24 cellular contexts compared by ENCODE assay signal in genomic region chr5:112205840-112206239, GRCh38.
DNase-seq lines count a peak whose midpoint lies in the region; ATAC-seq, FAIRE-seq and TF ChIP-seq lines count a peak whose summit lies in the region.
"Had no signal": no experiment of that assay in that cellular context is flagged by ENCODE, and none has a peak within 500 bp of the region (broad histone marks: within the 10 kb centered on the region; RNA-seq: fewer than 3 reads in every experiment).

No MANE protein-coding gene starts in this region.

- no peak overlapping the region for H2AFZ ChIP-seq in H1 (ENCODE audit: low read length)

- TF ChIP-seq POLR2A in H1 (IDR thresholded peaks at IDR 0.05; ENCODE audit: control extremely low read depth in 1 of 2, low read depth in 2 of 2, low read length in 2 of 2) (no peak), esophagus muscularis mucosa (IDR thresholded peaks at IDR 0.05; ENCODE audit: low read depth) (no peak)

- peak overlapping the region; percentile 75; the same call in 1 of the 2 replicates for H2BK12ac ChIP-seq in H1 (ENCODE audit: low read depth, low read length)

- peaks cover 0 to 11% (median 4%) of the 10 kb centered on the region in 4 experiments; a peak in 3 of 7 replicates for H3K4me1 ChIP-seq in H1 (replicated peaks in 1 of 4; ENCODE audit: control insufficient read depth in 3 of 4, insufficient read depth in 4 of 4, low read length in 3 of 4)
- peaks cover 24% of the 10 kb centered on the region for H3K4me1 ChIP-seq in iPS-20b (ENCODE audit: insufficient read depth, low read length)
- H3K4me1 ChIP-seq in mucosa of descending colon (ENCODE audit: low read depth), result no peaks in the 10 kb centered on the region
- H3K4me1 ChIP-seq in esophagus muscularis mucosa, result peaks cover 0 to 6% (median 0%) of the 10 kb centered on the region in 4 donors

- DNase-seq in ELF-1 (ENCODE audit: low read depth, low spot score) (peak; percentile 88), NCI-H69 (lab: John Stamatoyannopoulos, UW) (peak; percentile 9), H1 (ENCODE audit: low read depth in 1 of 2, low spot score in 2 of 2) (peak; percentile 25 to 54), WERI-Rb-1 (no peak), mucosa of descending colon (no peak), esophagus muscularis mucosa (ENCODE audit: extremely low spot score) (no peak), cerebellar cortex (ENCODE audit: low spot score) (no peak)
- DNase-seq: COR-L47, DMS153, EL, HCEC 1CT, KG1, NCI-H1048, NCI-H146, NCI-H2081 treated with DMSO at 0.1 percent for 48 hours, NCI-H446, NCI-H748 treated with DMSO at 0.1 percent for 48 hours, SIG-M5 had no signal

- H3K79me2 ChIP-seq in H1 (ENCODE audit: control insufficient read depth in 1 of 2, insufficient read depth in 2 of 2, low read length in 2 of 2), result no peaks in the 10 kb centered on the region

- 6% methylated on average over 4 of the region's 4 CpGs; no CpG with 5 or more reads in 1 of the 2 experiments for WGBS in H1 (ENCODE audit: extremely low coverage in 1 of 2, insufficient coverage in 1 of 2, insufficient read length in 1 of 2, insufficient replicate concordance in 2 of 2, low coverage in 1 of 2, low lambda C conversion rate in 2 of 2, missing lambda C conversion rate in 1 of 2), 2 experiments
- WGBS in esophagus muscularis mucosa, result 49% methylated on average over 4 of the region's 4 CpGs

- CTCF ChIA-PET in H1 (lab: Charles Lee; ENCODE audit: partially characterized antibody), result interaction anchor here (0.8 to 3.6 kb wide), 9 partner anchors 8 to 287 kb away, joined by 3 to 14 read pairs (median 8); no protein-coding TSS in a partner anchor

- no peak overlapping the region for H2BK120ac ChIP-seq in H1 (replicated peaks; ENCODE audit: low read depth, low read length)

- H3K18ac ChIP-seq in H1 (ENCODE audit: extremely low read depth, low read length), result no peak overlapping the region

- peak overlapping the region; percentile 56 to 68 for H3K4me2 ChIP-seq in H1 (ENCODE audit: insufficient read depth in 1 of 2, low read depth in 2 of 2, low read length in 2 of 2)

- no peak for TF ChIP-seq EP300 in H1 (IDR thresholded peaks at IDR 0.05; ENCODE audit: borderline replicate concordance in 1 of 2, low read depth in 2 of 2, low read length in 2 of 2)
- TF ChIP-seq EP300 in esophagus muscularis mucosa (IDR thresholded peaks at IDR 0.05), result no peak

- no peak overlapping the region for H2BK20ac ChIP-seq in H1 (ENCODE audit: low read length)

- H4K20me1 ChIP-seq in H1 (replicated peaks in 1 of 2; ENCODE audit: control insufficient read depth in 1 of 2, insufficient read depth in 2 of 2, low read length in 2 of 2), result no peaks in the 10 kb centered on the region

- no peak overlapping the region for H3K23ac ChIP-seq in H1 (ENCODE audit: insufficient read length)

- H4K5ac ChIP-seq in H1 (ENCODE audit: insufficient read length, low read depth, low read length), result peak overlapping the region; percentile 2

- ATAC-seq in mucosa of descending colon, result no peak
- ATAC-seq: GM12878 had no signal

- H4K91ac ChIP-seq in H1 (replicated peaks; ENCODE audit: insufficient read length, low read length), result no peak overlapping the region

- H4K8ac ChIP-seq in H1 (ENCODE audit: extremely low read depth, insufficient read depth, low read length), result no peak overlapping the region

- H2BK5ac ChIP-seq in H1 (ENCODE audit: low read depth, low read length), result peak overlapping the region; percentile 71; the same call in 1 of the 2 replicates

- H3K9me3 ChIP-seq in H1 (ENCODE audit: insufficient read depth in 2 of 2, low read depth in 1 of 2, low read length in 1 of 2), result no peaks in the 10 kb centered on the region
- H3K9me3 ChIP-seq in iPS-20b (ENCODE audit: insufficient read depth, low read depth, low read length), result no peaks in the 10 kb centered on the region
- H3K9me3 ChIP-seq in WERI-Rb-1 (ENCODE audit: severe bottlenecking), result no peaks in the 10 kb centered on the region
- H3K9me3 ChIP-seq in mucosa of descending colon, result no peaks in the 10 kb centered on the region
- H3K9me3 ChIP-seq in esophagus muscularis mucosa, result no peaks in the 10 kb centered on the region

- H3K27ac ChIP-seq in H1 (ENCODE audit: low read depth, low read length) (peak overlapping the region; percentile 16; the same call in 1 of the 2 replicates), iPS-20b (ENCODE audit: low read length) (peak overlapping the region; percentile 35), WERI-Rb-1 (no peak overlapping the region), esophagus muscularis mucosa (replicated peaks in 1 of 4) (no peak overlapping the region)
- H3K27ac ChIP-seq: C4-2B had no signal

- H3K27me3 ChIP-seq in H1 (replicated peaks in 1 of 4; ENCODE audit: control insufficient read depth in 3 of 4, extremely low read depth in 1 of 4, insufficient read depth in 3 of 4, low read length in 3 of 4) (no peaks in the 10 kb centered on the region), iPS-20b (ENCODE audit: insufficient read depth, low read length) (no peaks in the 10 kb centered on the region), WERI-Rb-1 (ENCODE audit: insufficient read depth, low read depth, severe bottlenecking) (no peaks in the 10 kb centered on the region), esophagus muscularis mucosa (no peaks in the 10 kb centered on the region)

- no peaks in the 10 kb centered on the region for H3K79me1 ChIP-seq in H1 (ENCODE audit: low read depth, low read length)

- no peak overlapping the region for H2AK5ac ChIP-seq in H1 (ENCODE audit: low read depth, low read length)

- TF ChIP-seq CTCF in H1 (IDR thresholded peaks at IDR 0.05; ENCODE audit: control extremely low read depth in 1 of 3, insufficient read depth in 1 of 3, low read depth in 1 of 3, low read length in 3 of 3) (no peak), WERI-Rb-1 (IDR thresholded peaks at IDR 0.05; ENCODE audit: low read depth, low read length) (no peak), mucosa of descending colon (IDR thresholded peaks at IDR 0.05) (no peak), esophagus muscularis mucosa (IDR thresholded peaks at IDR 0.05) (no peak)

- no peak overlapping the region for H3K4ac ChIP-seq in H1 (replicated peaks; ENCODE audit: insufficient read length, low read depth, low read length)

- H3K23me2 ChIP-seq in H1 (ENCODE audit: low read depth, low read length), result no peaks in the 10 kb centered on the region

- no peak overlapping the region for H2BK15ac ChIP-seq in H1 (ENCODE audit: low read length)

- intact Hi-C loops in mucosa of descending colon (cut with DNase I, micrococcal nuclease) (no loop called here), esophagus muscularis mucosa (cut with DNase I) (no loop called here)

- H3K36me3 ChIP-seq in H1 (ENCODE audit: control insufficient read depth in 2 of 4, insufficient read depth in 4 of 4, low read length in 3 of 4) (no peaks in the 10 kb centered on the region), iPS-20b (ENCODE audit: insufficient read depth, low read depth, low read length) (no peaks in the 10 kb centered on the region), WERI-Rb-1 (no peaks in the 10 kb centered on the region), mucosa of descending colon (ENCODE audit: low read depth) (no peaks in the 10 kb centered on the region), esophagus muscularis mucosa (peaks cover 0 to 34% (median 8%) of the 10 kb centered on the region in 4 donors)

- FAIRE-seq in H1 (lab: Jason Lieb, UNC), result no peak
- FAIRE-seq: A204.1, GM12878, GM18507, HTR-8/SVneo had no signal

- H3K9ac ChIP-seq in H1 (replicated peaks in 1 of 4; ENCODE audit: extremely low read depth in 1 of 4, low read depth in 3 of 4, low read length in 3 of 4) (0 out of 7 replicates have a peak overlapping the region, but pooled peaks of 1 of the 4 experiments have one; percentile 34), iPS-20b (ENCODE audit: low read depth, low read length) (peak overlapping the region; percentile 54; the same call in 1 of the 2 replicates)

- POLR2A ChIA-PET in H1 (lab: Charles Lee; ENCODE audit: partially characterized antibody), result interaction anchor here (1.2 to 3.3 kb wide), 2 partner anchors 40 to 133 kb away, joined by 4 to 10 read pairs; no protein-coding TSS in a partner anchor

- H3K14ac ChIP-seq in H1 (ENCODE audit: insufficient read length), result no peak overlapping the region

- H3K4me3 ChIP-seq in H1 (ENCODE audit: extremely low read depth in 1 of 4, insufficient read depth in 2 of 4, low read depth in 3 of 4, low read length in 4 of 4) (peak overlapping the region in 2 of 4 experiments; percentile 29 to 38; a peak in 4 of 8 replicates), iPS-20b (ENCODE audit: low read length) (peak overlapping the region; percentile 37; the same call in 1 of the 2 replicates), WERI-Rb-1 (ENCODE audit: low read depth, low read length) (no peak overlapping the region), mucosa of descending colon (no peak overlapping the region), esophagus muscularis mucosa (no peak overlapping the region)
- H3K4me3 ChIP-seq: GM12878 had no signal

- TF ChIP-seq RAD21 in H1 (IDR thresholded peaks at IDR 0.05 in 1 of 2, conservative IDR thresholded peaks at IDR 0.05 in 1 of 2; ENCODE audit: low read depth in 2 of 2, low read length in 2 of 2), result no peak

- H3K56ac ChIP-seq in H1 (replicated peaks; ENCODE audit: insufficient read length, low read depth, low read length), result no peak overlapping the region

TF ChIP-seq in H1, 55 proteins besides CTCF, POLR2A, EP300 and RAD21 (continues in another document):
- TF ChIP-seq CEBPB (IDR thresholded peaks at IDR 0.05; ENCODE audit: low read depth, low read length) (no peak), ASH2L (IDR thresholded peaks at IDR 0.05; ENCODE audit: low read length) (peak; percentile 48), TBP (IDR thresholded peaks at IDR 0.05; ENCODE audit: low read depth, low read length) (peak; percentile 37; the same call in 1 of the 2 replicates), GTF2F1 (IDR thresholded peaks at IDR 0.05; ENCODE audit: borderline replicate concordance, low read depth, low read length) (no peak), SRF (IDR thresholded peaks at IDR 0.05; ENCODE audit: low read depth, low read length) (no peak), SAP30 (IDR thresholded peaks at IDR 0.05; ENCODE audit: insufficient read depth, insufficient replicate concordance, low read length) (no peak), TAF1 (IDR thresholded peaks at IDR 0.05; ENCODE audit: low read depth, low read length) (0 out of 2 replicates have a peak, but pooled peaks have one; percentile 29)

Comparison
In these comparisons a context has a peak if more than half of its experiments do, and no peak if none do; other contexts are left out.
1. DNase-seq: peak in ELF-1 (single experiment), NCI-H69 (single experiment) and H1 (2 of 2); none in WERI-Rb-1 (single experiment), mucosa of descending colon (0 of 3), esophagus muscularis mucosa (single experiment) and cerebellar cortex (single experiment).
2. H3K27ac ChIP-seq: peak in H1 (single experiment) and iPS-20b (single experiment); none in WERI-Rb-1 (single experiment) and esophagus muscularis mucosa (0 of 4).